Comparison of ENCODE assay signal across 17 cellular contexts in the genomic region with DNA sequence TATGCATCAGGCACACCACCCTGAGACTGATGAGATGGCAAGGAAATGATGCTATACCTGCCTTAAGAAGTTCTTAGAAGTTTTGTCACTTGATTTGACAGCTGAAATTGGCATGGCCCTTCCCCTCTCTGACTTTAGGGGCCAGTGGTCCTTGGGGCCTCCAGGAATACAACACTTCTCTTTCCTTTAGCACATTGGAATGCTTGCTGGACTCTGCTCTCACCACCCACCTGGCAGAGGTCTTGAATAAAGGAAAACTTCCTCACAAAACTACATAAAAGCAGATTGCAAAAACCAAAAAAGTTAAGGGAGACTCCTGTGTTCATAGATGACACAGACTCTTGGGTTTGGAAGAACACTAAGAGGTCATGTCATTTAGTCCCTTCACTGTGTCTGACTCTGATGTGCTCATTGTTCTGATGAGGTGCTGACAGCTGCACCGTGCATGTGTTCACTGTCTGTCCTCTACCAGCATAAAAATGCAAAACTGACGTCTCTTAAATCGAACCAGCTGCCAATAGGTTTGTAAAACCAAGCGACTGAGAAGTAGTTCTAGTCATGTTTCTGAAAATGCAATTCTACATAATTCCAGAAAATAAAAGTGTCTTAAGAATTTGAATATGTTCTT. TPM values are rescaled to one million over a fixed set of nuclear protein-coding genes. Genes with fewer than 3 reads are reported as not detected.
A peak's percentile ranks its signal among the peaks of the same experiment; 100 is the strongest.
DNase-seq lines count a peak whose midpoint lies in the region; ATAC-seq, FAIRE-seq and TF ChIP-seq lines count a peak whose summit lies in the region.
"Had no signal": no experiment of that assay in that cellular context is flagged by ENCODE, and none has a peak within 500 bp of the region (broad histone marks: within the 10 kb centered on the region; RNA-seq: fewer than 3 reads in every experiment).

No MANE protein-coding gene starts in this region.

- in situ Hi-C loops in K562 (cut with MboI): no loop called here

- no peaks in the 10 kb centered on the region for H3K9me1 ChIP-seq in K562 (ENCODE audit: control insufficient read depth, insufficient read depth, low read length)

- H3K4me1 ChIP-seq in BLaER1 (peaks cover 79% of the 10 kb centered on the region), K562 (replicated peaks in 1 of 2; ENCODE audit: control insufficient read depth in 2 of 2, insufficient read depth in 2 of 2, low read length in 2 of 2) (no peaks in the 10 kb centered on the region), muscle layer of duodenum (ENCODE audit: control insufficient read depth in 1 of 2, insufficient read depth in 2 of 2, low read length in 2 of 2) (no peaks in the 10 kb centered on the region)
- H3K4me1 ChIP-seq: foreskin keratinocyte had no signal

- no peak for DNase-seq in K562 (ENCODE audit: extremely low read depth in 1 of 4, low spot score in 3 of 4)
- no peak for DNase-seq in DMS53 treated with DMSO at 0.1 percent for 48 hours (lab: John Stamatoyannopoulos, UW; ENCODE audit: unreplicated experiment)
- DNase-seq in AG08396 (ENCODE audit: low spot score): no peak
- DNase-seq in stimulated activated naive CD4-positive, alpha-beta T cell (lab: John Stamatoyannopoulos, UW): no peak
- DNase-seq: activated CD4-positive, alpha-beta T cell treated with anti-CD3 and anti-CD28 coated beads, Interleukin-2, amount 50 U/mL, for 48 hours; activated naive CD4-positive, alpha-beta T cell treated with anti-CD3 and anti-CD28 coated beads, Interleukin-2, amount 10 ng/mL, durations not matched to agents 7 days and 5 days; activated T-cell treated with anti-CD3 and anti-CD28 coated beads, Interleukin-2, amount 50 U/mL, for 1 hour; Peyer's patch had no signal

- TF ChIP-seq CTCF in K562 (IDR thresholded peaks at IDR 0.05 in 2 of 3, conservative IDR thresholded peaks at IDR 0.05 in 1 of 3; ENCODE audit: insufficient read depth in 2 of 3, low read depth in 1 of 3, low read length in 3 of 3): no peak

- WGBS in K562 (ENCODE audit: insufficient coverage, low coverage, missing lambda C conversion rate): 0% methylated on average over 4 of the region's 4 CpGs

- H3K9me3 ChIP-seq in BLaER1 (no peaks in the 10 kb centered on the region), K562 (replicated peaks; ENCODE audit: control insufficient read depth, insufficient read depth, low read depth, low read length) (no peaks in the 10 kb centered on the region), muscle layer of duodenum (ENCODE audit: control insufficient read depth in 1 of 2, low read length in 2 of 2) (no peaks in the 10 kb centered on the region)
- H3K9me3 ChIP-seq: Peyer's patch had no signal

- no TSS peak for BruUV-seq in K562 (replicated peaks; lab: Mats Ljungman, UMichigan)

- H3K4me3 ChIP-seq in BLaER1 (no peak overlapping the region), K562 (no peak overlapping the region), muscle layer of duodenum (ENCODE audit: low read depth in 1 of 2, low read length in 2 of 2) (no peak overlapping the region)
- H3K4me3 ChIP-seq: coronary artery, lung, Peyer's patch had no signal

- H4K20me1 ChIP-seq in BLaER1: peaks cover 98% of the 10 kb centered on the region
- no peaks in the 10 kb centered on the region for H4K20me1 ChIP-seq in K562 (replicated peaks; ENCODE audit: control insufficient read depth, insufficient read depth, low read length)

- ATAC-seq in HG02678 (IDR thresholded peaks at IDR 0.05; ENCODE audit: unreplicated experiment): peak; percentile 37
- ATAC-seq in K562: no peak
- ATAC-seq in GM18511 (IDR thresholded peaks at IDR 0.05; ENCODE audit: unreplicated experiment): no peak
- ATAC-seq: foreskin keratinocyte had no signal

- CTCF ChIA-PET in K562 (lab: Yijun Ruan, JAX; ENCODE audit: low intra/inter-chr PET ratio): no interaction called here

- H3K9ac ChIP-seq in BLaER1 (no peak overlapping the region), K562 (ENCODE audit: insufficient read depth in 1 of 2, low read depth in 2 of 2, low read length in 2 of 2) (no peak overlapping the region)

- TF ChIP-seq EP300 in K562 (IDR thresholded peaks at IDR 0.05; ENCODE audit: low read length): no peak

- POLR2A ChIA-PET in K562 (lab: Yijun Ruan, JAX): no interaction called here

- no peak for TF ChIP-seq POLR2A in K562 (conservative IDR thresholded peaks at IDR 0.05)

- H2AFZ ChIP-seq in K562 (ENCODE audit: low read depth, low read length): no peak overlapping the region

- no peak for FAIRE-seq in K562 (lab: Jason Lieb, UNC)
- FAIRE-seq: astrocyte had no signal

- intact Hi-C loops in K562 (cut with micrococcal nuclease): no loop called here

- H3K79me2 ChIP-seq in K562 (ENCODE audit: control insufficient read depth, insufficient read depth, low read length): no peaks in the 10 kb centered on the region

- peaks cover 80% of the 10 kb centered on the region for H3K36me3 ChIP-seq in BLaER1
- H3K36me3 ChIP-seq in K562 (ENCODE audit: control insufficient read depth, insufficient read depth, low read length): no peaks in the 10 kb centered on the region
- H3K36me3 ChIP-seq in muscle layer of duodenum (ENCODE audit: control insufficient read depth in 1 of 2, insufficient read depth in 2 of 2, low read length in 2 of 2): no peaks in the 10 kb centered on the region
- H3K36me3 ChIP-seq: Peyer's patch had no signal

- H3K4me2 ChIP-seq in BLaER1 (peak overlapping the region; percentile 35; the same call in 1 of the 2 replicates), K562 (ENCODE audit: insufficient read depth, low read length) (no peak overlapping the region)

- no peak for TF ChIP-seq RAD21 in K562 (CRISPR knock-in tag; conservative IDR thresholded peaks at IDR 0.05 in 1 of 2, IDR thresholded peaks at IDR 0.05 in 1 of 2)

- H3K27me3 ChIP-seq in BLaER1 (no peaks in the 10 kb centered on the region), K562 (ENCODE audit: control insufficient read depth in 2 of 2, insufficient read depth in 2 of 2, low read length in 2 of 2) (peaks cover 0 to 23% of the 10 kb centered on the region in 2 experiments; a peak in 2 of 5 replicates), muscle layer of duodenum (ENCODE audit: low read depth, low read length) (no peaks in the 10 kb centered on the region)
- H3K27me3 ChIP-seq: foreskin keratinocyte, Peyer's patch had no signal

- H3K27ac ChIP-seq in BLaER1 (no peak overlapping the region), K562 (ENCODE audit: extremely low read depth, low read depth, low read length) (no peak overlapping the region), muscle layer of duodenum (ENCODE audit: low read length) (peak overlapping the region; percentile 7)
- H3K27ac ChIP-seq: foreskin keratinocyte had no signal

TF ChIP-seq in K562, 482 proteins besides CTCF, POLR2A, EP300 and RAD21 (continues in another document):
- no peak for TF ChIP-seq SPI1 (IDR thresholded peaks at IDR 0.05; ENCODE audit: borderline replicate concordance, low read depth, low read length)

RNA-seq across cellular contexts. Expression of gene BLNK, which starts 11.4 kb away (rescaled TPM):
- not detected in 2 replicates for total RNA-seq in K562 (2011; cell fraction: chromatin; rRNA removed; ENCODE audit: low replicate concordance)
- not detected in 2 replicates for total RNA-seq in K562 (2011; cell fraction: nucleolus; rRNA removed)
- not detected in 2 replicates for total RNA-seq in K562 (2011; cell fraction: nucleoplasm; rRNA removed)
- not detected in 2 replicates for total RNA-seq in K562 (2014; rRNA removed)
- not detected in 2 replicates for total RNA-seq in K562 (2014; rRNA removed; fragmentation: Illumina TruSeq; extraction: Trizol)
- total RNA-seq in K562 (2015; rRNA removed; fragmentation: Illumina TruSeq; extraction: Trizol): not detected in 2 replicates
- total RNA-seq in K562 (2021): 0.20 TPM in 1 of 2 replicates, not detected in the other
- polyA plus RNA-seq in K562 (2011; rRNA removed): not detected in 2 replicates
- not detected in 2 replicates for polyA plus RNA-seq in K562 (2011; cell fraction: cytosol; rRNA removed)
- not detected in 2 replicates for polyA plus RNA-seq in K562 (2011; cell fraction: nucleus; rRNA removed)
- not detected in 2 replicates for polyA plus RNA-seq in K562 (2012)
- polyA plus RNA-seq in K562 (2014; fragmentation: Illumina TruSeq; extraction: Trizol): not detected in 2 replicates
- not detected for polyA plus RNA-seq in K562 (2014; fragmentation: Nextera tagmentation; extraction: Ambion mirVana)
- polyA plus RNA-seq in K562 (2014; rRNA removed): not detected in 2 replicates
- polyA minus RNA-seq in K562 (2011; rRNA and poly(A)+ RNA removed): not detected in 2 replicates
- polyA minus RNA-seq in K562 (2011; cell fraction: cytosol; rRNA and poly(A)+ RNA removed): not detected in 2 replicates
- not detected in 2 replicates for polyA minus RNA-seq in K562 (2011; cell fraction: nucleus; rRNA and poly(A)+ RNA removed)
- total RNA-seq: astrocyte, foreskin keratinocyte had no signal
- polyA plus RNA-seq: neural cell had no signal

RNA-seq across cellular contexts. Expression of gene DNTT, which starts 44.2 kb away (rescaled TPM):
- total RNA-seq in K562 (2011; cell fraction: chromatin; rRNA removed; ENCODE audit: low replicate concordance): not detected in 2 replicates
- total RNA-seq in K562 (2011; cell fraction: nucleolus; rRNA removed): not detected in 2 replicates
- not detected in 2 replicates for total RNA-seq in K562 (2011; cell fraction: nucleoplasm; rRNA removed)
- total RNA-seq in K562 (2014; rRNA removed) (not detected in 2 replicates), K562 (2014; rRNA removed; fragmentation: Illumina TruSeq; extraction: Trizol) (not detected in 2 replicates), K562 (2015; rRNA removed; fragmentation: Illumina TruSeq; extraction: Trizol) (not detected in 2 replicates), K562 (2021) (not detected in 2 replicates)
- polyA plus RNA-seq in K562 (2011; rRNA removed) (not detected in 2 replicates), K562 (2014; fragmentation: Illumina TruSeq; extraction: Trizol) (not detected in 2 replicates), K562 (2014; fragmentation: Nextera tagmentation; extraction: Ambion mirVana) (not detected), K562 (2014; rRNA removed) (not detected in 2 replicates)
- polyA plus RNA-seq in K562 (2011; cell fraction: cytosol; rRNA removed): not detected in 2 replicates
- polyA plus RNA-seq in K562 (2011; cell fraction: nucleus; rRNA removed): not detected in 2 replicates
- polyA plus RNA-seq in K562 (2012): not detected in 2 replicates
- not detected in 2 replicates for polyA minus RNA-seq in K562 (2011; rRNA and poly(A)+ RNA removed)
- polyA minus RNA-seq in K562 (2011; cell fraction: cytosol; rRNA and poly(A)+ RNA removed): not detected in 2 replicates
- polyA minus RNA-seq in K562 (2011; cell fraction: nucleus; rRNA and poly(A)+ RNA removed): not detected in 2 replicates
- total RNA-seq: astrocyte, foreskin keratinocyte, lung, Peyer's patch had no signal
- polyA plus RNA-seq: foreskin keratinocyte, lung, neural cell had no signal
